ENCODE assay signal across 8 cellular contexts in genomic region chr7:15561840-15562239, GRCh38. TPM values are rescaled to one million over a fixed set of nuclear protein-coding genes. Genes with fewer than 3 reads are reported as not detected.
A peak's percentile ranks its signal among the peaks of the same experiment; 100 is the strongest.
DNase-seq lines count a peak whose midpoint lies in the region; ATAC-seq and TF ChIP-seq lines count a peak whose summit lies in the region.

TSS of gene AGMO (minus strand) at chr7:15562015.

- no peak within 1 kb of the TSS for H3K27ac Mint-ChIP-seq in activated T-helper 2 cell treated with anti-CD3 and anti-CD28 coated beads, Interferon-gamma antibody, Interleukin-2, Interleukin-4, amounts not matched to agents 10 μg/mL and 5 μg/mL and 100 μg/mL, durations not matched to agents 14 hours and 24 hours and 36 hours

- H3K27ac ChIP-seq in duodenal mucosa (ENCODE audit: low read depth, low read length), result no peak within 1 kb of the TSS

- H3K36me3 Mint-ChIP-seq in activated T-helper 2 cell treated with anti-CD3 and anti-CD28 coated beads, Interferon-gamma antibody, Interleukin-2, Interleukin-4, amounts not matched to agents 10 μg/mL and 5 μg/mL and 100 μg/mL, durations not matched to agents 14 hours and 24 hours and 36 hours (ENCODE audit: low read depth), result no peaks in the 10 kb centered on the region

- no peaks in the 10 kb centered on the region for H3K36me3 ChIP-seq in duodenal mucosa (ENCODE audit: control insufficient read depth in 1 of 2, insufficient read depth in 2 of 2, low read length in 2 of 2)

- H3K4me1 ChIP-seq in duodenal mucosa (ENCODE audit: control insufficient read depth in 1 of 2, insufficient read depth in 2 of 2, low read length in 2 of 2), result peaks cover 0 to 5% of the 10 kb centered on the region in 2 donors

- DNase-seq in NCI-H2171 treated with DMSO at 0.1 percent for 48 hours (lab: John Stamatoyannopoulos, UW) (peak; percentile 21), NCI-H2171 (lab: John Stamatoyannopoulos, UW) (no peak), lower leg skin (ENCODE audit: low spot score in 2 of 2) (peak; percentile 41 to 91), ureter (ENCODE audit: low spot score) (peak; percentile 81)
- no peak for DNase-seq in activated CD4-positive, alpha-beta T cell treated with anti-CD3 and anti-CD28 coated beads, Interleukin-2, amount 50 U/mL, for 1 hour
- DNase-seq in activated T-helper 2 cell treated with anti-CD3 and anti-CD28 coated beads, Interferon-gamma antibody, Interleukin-2, Interleukin-4, amounts not matched to agents 10 μg/mL and 5 μg/mL and 100 μg/mL, durations not matched to agents 14 hours and 24 hours and 36 hours (ENCODE audit: low spot score), result no peak

- H3K9me3 ChIP-seq in duodenal mucosa (ENCODE audit: control insufficient read depth in 1 of 2, low read length in 2 of 2), result no peaks in the 10 kb centered on the region

- H3K27me3 ChIP-seq in duodenal mucosa (ENCODE audit: control insufficient read depth in 1 of 2, insufficient read depth in 2 of 2, low read length in 2 of 2), result peaks cover 0 to 7% of the 10 kb centered on the region in 2 donors

- ATAC-seq in HG03159 (IDR thresholded peaks at IDR 0.05; ENCODE audit: unreplicated experiment), result no peak

- no peak within 1 kb of the TSS for H3K4me3 Mint-ChIP-seq in activated T-helper 2 cell treated with anti-CD3 and anti-CD28 coated beads, Interferon-gamma antibody, Interleukin-2, Interleukin-4, amounts not matched to agents 10 μg/mL and 5 μg/mL and 100 μg/mL, durations not matched to agents 14 hours and 24 hours and 36 hours (ENCODE audit: low read depth)

- H3K4me1 Mint-ChIP-seq in activated T-helper 2 cell treated with anti-CD3 and anti-CD28 coated beads, Interferon-gamma antibody, Interleukin-2, Interleukin-4, amounts not matched to agents 10 μg/mL and 5 μg/mL and 100 μg/mL, durations not matched to agents 14 hours and 24 hours and 36 hours (ENCODE audit: low read depth), result no peaks in the 10 kb centered on the region

- H3K9ac ChIP-seq in duodenal mucosa (ENCODE audit: low read depth in 1 of 2, low read length in 2 of 2), result peak within 1 kb of the TSS; percentile 40 to 66

- intact Hi-C loops in lower leg skin (cut with DNase I; ENCODE audit: low total_unique reads), result no loop called here
- intact Hi-C loops in activated T-helper 2 cell treated with anti-CD3 and anti-CD28 coated beads, Interferon-gamma antibody, Interleukin-2, Interleukin-4, amounts not matched to agents 10 μg/mL and 5 μg/mL and 100 μg/mL, durations not matched to agents 14 hours and 24 hours and 36 hours (cut with micrococcal nuclease), result no loop called here

- peaks cover 12% of the 10 kb centered on the region for H3K9me3 Mint-ChIP-seq in activated T-helper 2 cell treated with anti-CD3 and anti-CD28 coated beads, Interferon-gamma antibody, Interleukin-2, Interleukin-4, amounts not matched to agents 10 μg/mL and 5 μg/mL and 100 μg/mL, durations not matched to agents 14 hours and 24 hours and 36 hours

- TF ChIP-seq POLR2A in lower leg skin (IDR thresholded peaks at IDR 0.05), result no peak

- TF ChIP-seq CTCF in lower leg skin (IDR thresholded peaks at IDR 0.05), result no peak

- H3K27me3 Mint-ChIP-seq in activated T-helper 2 cell treated with anti-CD3 and anti-CD28 coated beads, Interferon-gamma antibody, Interleukin-2, Interleukin-4, amounts not matched to agents 10 μg/mL and 5 μg/mL and 100 μg/mL, durations not matched to agents 14 hours and 24 hours and 36 hours (ENCODE audit: low read depth), result no peaks in the 10 kb centered on the region

- WGBS in lower leg skin, 2 donors, result 24 to 29% methylated on average over 5 of the region's 5 CpGs

- H3K4me3 ChIP-seq in duodenal mucosa (ENCODE audit: low read depth in 1 of 2, low read length in 2 of 2), result peak within 1 kb of the TSS; percentile 64 to 67
- no peak within 1 kb of the TSS for H3K4me3 ChIP-seq in lower leg skin (ENCODE audit: low read depth, poor library complexity, severe bottlenecking)

RNA-seq across cellular contexts. Expression of gene AGMO, which starts in this region (rescaled TPM):
- under 1 TPM in 3 of 4 donors, not detected in 1; 0.15 to 0.58 (median 0.22) TPM for total RNA-seq in lower leg skin
- 6.8 TPM for total RNA-seq in ureter
- not detected in 2 replicates for total RNA-seq in activated T-helper 2 cell treated with anti-CD3 and anti-CD28 coated beads, Interferon-gamma antibody, Interleukin-2, Interleukin-4, amounts not matched to agents 10 μg/mL and 5 μg/mL and 100 μg/mL, durations not matched to agents 14 hours and 24 hours and 36 hours

Comparison
In these comparisons a context has a peak if more than half of its experiments do, and no peak if none do; other contexts are left out.
1. DNase-seq: peak in NCI-H2171 treated with DMSO at 0.1 percent for 48 hours (single experiment) and ureter (single experiment); none in NCI-H2171 (single experiment), activated CD4-positive, alpha-beta T cell treated with anti-CD3 and anti-CD28 coated beads, Interleukin-2, amount 50 U/mL, for 1 hour (single experiment) and activated T-helper 2 cell treated with anti-CD3 and anti-CD28 coated beads, Interferon-gamma antibody, Interleukin-2, Interleukin-4, amounts not matched to agents 10 μg/mL and 5 μg/mL and 100 μg/mL, durations not matched to agents 14 hours and 24 hours and 36 hours (single experiment).
2. Peak in DNase-seq in lower leg skin; RNA of the gene not detected or under 1 TPM.